Comparison of ENCODE assay signal across 18 cellular contexts in the genomic region with DNA sequence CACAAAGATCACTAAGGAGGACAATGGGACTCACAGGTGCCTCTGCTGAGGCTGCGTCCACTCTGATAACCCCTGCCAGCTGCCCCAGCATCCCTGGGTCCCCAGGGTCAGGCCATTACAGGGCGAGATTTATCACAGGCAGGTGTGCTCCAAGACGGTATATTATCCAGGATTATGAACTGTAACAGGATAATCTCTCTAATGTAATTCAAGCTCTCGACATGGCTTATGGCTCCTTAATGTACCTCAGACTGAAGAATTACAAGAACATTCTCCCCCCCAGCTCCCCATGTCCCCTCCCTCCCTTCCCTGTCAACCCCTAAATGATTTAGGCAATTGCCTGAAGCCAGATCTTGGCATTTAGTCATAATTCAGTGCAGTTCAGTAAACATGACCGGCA.
DNase-seq lines count a peak whose midpoint lies in the region; TF ChIP-seq lines count a peak whose summit lies in the region.
"Had no signal": no experiment of that assay in that cellular context is flagged by ENCODE, and none has a peak within 500 bp of the region (broad histone marks: within the 10 kb centered on the region; RNA-seq: fewer than 3 reads in every experiment).

No MANE protein-coding gene starts in this region.

- H3K27ac ChIP-seq in WERI-Rb-1 (peak overlapping the region; percentile 3), GM23248 (no peak overlapping the region)
- H3K27ac ChIP-seq: KMS-11, Peyer's patch had no signal

- H3K36me3 ChIP-seq in WERI-Rb-1 = no peaks in the 10 kb centered on the region
- no peaks in the 10 kb centered on the region for H3K36me3 ChIP-seq in GM23248 (ENCODE audit: low read depth)
- H3K36me3 ChIP-seq: HAP-1, Peyer's patch had no signal

- no peak overlapping the region for H3K4me2 ChIP-seq in GM23248 (ENCODE audit: unreplicated experiment)
- H3K4me2 ChIP-seq: KMS-11 had no signal

- H3K4me1 ChIP-seq in GM23248 (ENCODE audit: insufficient read depth) = no peaks in the 10 kb centered on the region
- H3K4me1 ChIP-seq: HAP-1 had no signal

- H3K4me3 ChIP-seq in WERI-Rb-1 (ENCODE audit: low read depth, low read length) (no peak overlapping the region), GM23248 (no peak overlapping the region)
- H3K4me3 ChIP-seq: HAP-1, Peyer's patch had no signal

- H4K20me1 ChIP-seq in GM23248 (ENCODE audit: insufficient read depth) = no peaks in the 10 kb centered on the region

- H3K9me3 ChIP-seq in WERI-Rb-1 (ENCODE audit: severe bottlenecking) (peaks cover 6% of the 10 kb centered on the region), GM23248 (ENCODE audit: low read depth) (no peaks in the 10 kb centered on the region)
- H3K9me3 ChIP-seq: HAP-1 had no signal

- H3K9me2 ChIP-seq in GM23248 (ENCODE audit: insufficient read depth) = no peaks in the 10 kb centered on the region

- no peaks in the 10 kb centered on the region for H3F3A ChIP-seq in GM23248 (ENCODE audit: insufficient read depth)

- H3K27me3 ChIP-seq in WERI-Rb-1 (ENCODE audit: insufficient read depth, low read depth, severe bottlenecking) = no peaks in the 10 kb centered on the region
- H3K27me3 ChIP-seq in GM23248 (replicated peaks; ENCODE audit: insufficient read depth) = peaks cover 42% of the 10 kb centered on the region
- H3K27me3 ChIP-seq: Peyer's patch had no signal

- no peak for TF ChIP-seq CTCF in WERI-Rb-1 (IDR thresholded peaks at IDR 0.05; ENCODE audit: low read depth, low read length)

- H3K79me2 ChIP-seq in GM23248 (ENCODE audit: insufficient read depth) = no peaks in the 10 kb centered on the region

- in situ Hi-C loops in GM23248 (cut with MboI) = loop anchor here (25.0 kb wide), 1 partner anchor 165 kb away; no protein-coding TSS in a partner anchor

- DNase-seq in DMS79 (lab: John Stamatoyannopoulos, UW) (peak; percentile 48), NCI-H1436 (lab: John Stamatoyannopoulos, UW) (peak; percentile 80), NCI-H524 (lab: John Stamatoyannopoulos, UW) (peak; percentile 88 to 95), WERI-Rb-1 (peak; percentile 95), iPS-NIHi11 (ENCODE audit: low spot score) (no peak), RKO (ENCODE audit: low spot score) (no peak), GM23248 (no peak), inferior parietal cortex (ENCODE audit: extremely low spot score) (no peak)
- DNase-seq: C1 segment of cervical spinal cord, DMS153, NCI-H1048, NCI-H2081, NCI-H748 treated with DMSO at 0.1 percent for 48 hours, Peyer's patch, SHP77, T-helper 17 cell had no signal

- 53 to 57% methylated on average over 4 to 5 of the region's 5 CpGs for WGBS in GM23248 (ENCODE audit: low coverage in 1 of 2, low lambda C conversion rate in 2 of 2, missing lambda C conversion rate in 2 of 2), 2 experiments

- H2AFZ ChIP-seq in GM23248 = no peak overlapping the region

- no peak overlapping the region for H3K9ac ChIP-seq in GM23248
- H3K9ac ChIP-seq: KMS-11 had no signal

Comparison
In these comparisons a context has a peak if more than half of its experiments do, and no peak if none do; other contexts are left out.
1. DNase-seq: peak in DMS79 (single experiment), NCI-H1436 (single experiment), NCI-H524 (2 of 2) and WERI-Rb-1 (single experiment); none in iPS-NIHi11 (single experiment), RKO (single experiment), GM23248 (single experiment) and inferior parietal cortex (single experiment).